Comparison of ENCODE assay signal across 25 cellular contexts in genomic region chr2:179946810-179947485, GRCh38.
"Had no signal": no experiment of that assay in that cellular context is flagged by ENCODE, and none has a peak within 500 bp of the region (broad histone marks: within the 10 kb centered on the region; RNA-seq: fewer than 3 reads in every experiment).

No MANE protein-coding gene starts in this region.

- H3K4me1 ChIP-seq: psoas muscle, right atrium auricular region, thyroid gland, upper lobe of right lung had no signal

- H3K4me1 Mint-ChIP-seq: activated naive CD4-positive, alpha-beta T cell treated with anti-CD3 and anti-CD28 coated beads, Interleukin-2, amount 50 U/mL, for 24 hours; brain; nephron had no signal

- H3K27ac Mint-ChIP-seq: activated CD8-positive, alpha-beta T cell treated with anti-CD3 and anti-CD28 coated beads, Interleukin-2, amount 10 ng/mL, durations not matched to agents 7 days and 5 days; activated naive CD4-positive, alpha-beta T cell treated with anti-CD3 and anti-CD28 coated beads, Interleukin-2, amount 50 U/mL, for 24 hours; nephron; T-helper 2 cell treated with Interferon-gamma antibody and Interleukin-4, amounts not matched to agents 5 μg/mL and 100 μg/mL, for 36 hours had no signal

- H3K27me3 ChIP-seq: hepatocyte, neutrophil, pancreas, right atrium auricular region, thyroid gland, upper lobe of right lung had no signal

- H3K27ac ChIP-seq: hepatocyte, neutrophil, pancreas, psoas muscle, right atrium auricular region, thyroid gland, upper lobe of right lung had no signal

- H3K9me3 ChIP-seq: neutrophil, pancreas, psoas muscle, right atrium auricular region, thyroid gland, upper lobe of right lung had no signal

- H3K4me3 ChIP-seq: hepatocyte, pancreas, psoas muscle, right atrium auricular region, thyroid gland, upper lobe of right lung had no signal

- DNase-seq: activated CD4-positive, alpha-beta T cell treated with anti-CD3 and anti-CD28 coated beads for 1 hour; activated CD4-positive, alpha-beta T cell treated with anti-CD3 and anti-CD28 coated beads, Interleukin-2, amount 50 U/mL, for 1 hour; activated CD8-positive, alpha-beta T cell treated with anti-CD3 and anti-CD28 coated beads, Interleukin-2, amount 10 ng/mL, durations not matched to agents 7 days and 5 days; activated gamma-delta T cell treated with Interleukin-2 at 50 U/mL for 16 hours; aorta; dermis blood vessel endothelial cell; effector CD8-positive, alpha-beta T cell; foreskin melanocyte; glutamatergic neuron; islet precursor cell; left cardiac atrium; midbrain; pancreas; psoas muscle; stimulated activated CD4-positive, alpha-beta T cell treated with anti-CD3 and anti-CD28 coated beads, Interleukin-4, amount 100 ng/mL, for 24 hours; stimulated activated naive CD8-positive, alpha-beta T cell treated with anti-CD3 and anti-CD28 coated beads, Interleukin-15, Interleukin-2, amounts not matched to agents 100 U/mL and 50 U/mL, for 24 hours; thyroid gland; upper lobe of right lung had no signal

- H3K27me3 Mint-ChIP-seq: activated naive CD4-positive, alpha-beta T cell treated with anti-CD3 and anti-CD28 coated beads, Interleukin-2, amount 50 U/mL, for 24 hours had no signal

- H3K9me3 Mint-ChIP-seq: activated naive CD4-positive, alpha-beta T cell treated with anti-CD3 and anti-CD28 coated beads, Interleukin-2, amount 50 U/mL, for 24 hours; brain; nephron; T-helper 2 cell treated with Interferon-gamma antibody and Interleukin-4, amounts not matched to agents 5 μg/mL and 100 μg/mL, for 36 hours had no signal

- H3K4me3 Mint-ChIP-seq: activated CD8-positive, alpha-beta T cell treated with anti-CD3 and anti-CD28 coated beads, Interleukin-2, amount 10 ng/mL, durations not matched to agents 7 days and 5 days; activated naive CD4-positive, alpha-beta T cell treated with anti-CD3 and anti-CD28 coated beads, Interleukin-2, amount 50 U/mL, for 24 hours; brain; nephron; T-helper 2 cell treated with Interferon-gamma antibody and Interleukin-4, amounts not matched to agents 5 μg/mL and 100 μg/mL, for 36 hours had no signal
